9 cellular contexts compared by ENCODE assay signal in genomic region chr10:52566471-52567246, GRCh38.
DNase-seq lines count a peak whose midpoint lies in the region; ATAC-seq and TF ChIP-seq lines count a peak whose summit lies in the region.
"Had no signal": no experiment of that assay in that cellular context is flagged by ENCODE, and none has a peak within 500 bp of the region (broad histone marks: within the 10 kb centered on the region; RNA-seq: fewer than 3 reads in every experiment).

No MANE protein-coding gene starts in this region.

- DNase-seq in DMS 273 (lab: John Stamatoyannopoulos, UW; ENCODE audit: unreplicated experiment) (peak; percentile 18), DMS 273 treated with DMSO at 0.1 percent for 48 hours (lab: John Stamatoyannopoulos, UW) (no peak), OCI-M1 (lab: John Stamatoyannopoulos, UW) (peak; percentile 71), fibroblast of mammary gland (ENCODE audit: low read depth) (peak; percentile 68), smooth muscle cell of the brain vasculature (ENCODE audit: low read depth, low spot score) (peak; percentile 39), occipital lobe (lab: John Stamatoyannopoulos, UW) (no peak)
- DNase-seq in activated naive CD4-positive, alpha-beta T cell treated with anti-CD3 and anti-CD28 coated beads, Interleukin-2, amount 50 U/mL, for 16 hours: no peak

- ATAC-seq in HG02938 (IDR thresholded peaks at IDR 0.05; ENCODE audit: unreplicated experiment): no peak
- ATAC-seq: activated naive CD4-positive, alpha-beta T cell treated with anti-CD3 and anti-CD28 coated beads, Interleukin-2, amount 50 U/mL, for 72 hours had no signal

- H3K4me3 ChIP-seq in fibroblast of mammary gland (ENCODE audit: control insufficient read depth, low read depth, low read length): no peak overlapping the region

- TF ChIP-seq CTCF in fibroblast of mammary gland (conservative IDR thresholded peaks at IDR 0.05; ENCODE audit: control insufficient read depth, insufficient read depth, low read depth, low read length): peak; percentile 62

Comparison
In these comparisons a context has a peak if more than half of its experiments do, and no peak if none do; other contexts are left out.
1. DNase-seq: peak in DMS 273 (single experiment), OCI-M1 (single experiment), fibroblast of mammary gland (single experiment) and smooth muscle cell of the brain vasculature (single experiment); none in DMS 273 treated with DMSO at 0.1 percent for 48 hours (single experiment), activated naive CD4-positive, alpha-beta T cell treated with anti-CD3 and anti-CD28 coated beads, Interleukin-2, amount 50 U/mL, for 16 hours (single experiment) and occipital lobe (single experiment).